34 cellular contexts compared by ENCODE assay signal in genomic region chr13:111065698-111066097, GRCh38.
"Had no signal": no experiment of that assay in that cellular context is flagged by ENCODE, and none has a peak within 500 bp of the region (broad histone marks: within the 10 kb centered on the region; RNA-seq: fewer than 3 reads in every experiment).

No MANE protein-coding gene starts in this region.

- H3K36me3 Mint-ChIP-seq: activated CD4-positive, alpha-beta memory T cell treated with anti-CD3 and anti-CD28 coated beads for 36 hours had no signal

- H3K27ac Mint-ChIP-seq: activated B cell treated with CpG ODN at 0.5 μM for 24 hours; activated CD4-positive, alpha-beta memory T cell treated with anti-CD3 and anti-CD28 coated beads for 36 hours; activated naive CD4-positive, alpha-beta T cell treated with anti-CD3 and anti-CD28 coated beads for 36 hours; activated T-helper 1 cell treated with anti-CD3 and anti-CD28 coated beads, Interleukin-12 subunit alpha, Interleukin-12 subunit beta, Interleukin-2, Interleukin-4 antibody, amounts not matched to agents 30 ng/mL and 10 ng/mL and 1 ng/mL, durations not matched to agents 14 hours and 24 hours and 36 hours had no signal

- DNase-seq: activated B cell treated with CpG ODN at 0.5 μM for 24 hours; activated CD4-positive, alpha-beta memory T cell treated with anti-CD3 and anti-CD28 coated beads for 36 hours; activated CD4-positive, alpha-beta T cell treated with anti-CD3 and anti-CD28 coated beads for 4 hours; activated CD4-positive, alpha-beta T cell treated with anti-CD3 and anti-CD28 coated beads, Interleukin-2, amount 50 U/mL, for 1 hour; activated CD4-positive, CD25-positive, alpha-beta regulatory T cell treated with anti-CD3 and anti-CD28 coated beads, Interleukin-2, amount 50 U/mL, for 72 hours; activated CD8-positive, alpha-beta memory T cell treated with anti-CD3 and anti-CD28 coated beads, Interleukin-2, amount 50 U/mL, for 4 hours; activated gamma-delta T cell treated with Interleukin-2 at 50 U/mL for 16 hours; activated naive CD4-positive, alpha-beta T cell treated with anti-CD3 and anti-CD28 coated beads for 36 hours; activated T-cell treated with anti-CD3 and anti-CD28 coated beads for 4 hours; activated T-cell treated with anti-CD3 and anti-CD28 coated beads, Interleukin-2, amount 50 U/mL, for 4 hours; body of pancreas; Karpas-422; KBM-7; NCI-H1105; NCI-H1417 treated with DMSO at 0.1 percent for 48 hours; NCI-H187 treated with DMSO at 0.1 percent for 48 hours; NCI-H2081; NCI-H2171 treated with DMSO at 0.1 percent for 48 hours; NCI-H226; NCI-H524 treated with DMSO at 0.1 percent for 48 hours; NCI-H748 treated with DMSO at 0.1 percent for 48 hours; NK-92 treated with Interleukin-12 subunit alpha and Interleukin-12 subunit beta, amount 100 ng/mL, for 24 hours; PC-3; Peyer's patch; RPMI8226; SW 1271; T-helper 1 cell; T-helper 2 cell; T-helper 9 cell had no signal

- H3K9me3 ChIP-seq: adrenal gland, body of pancreas, breast epithelium, Peyer's patch had no signal

- H3K4me1 ChIP-seq: breast epithelium had no signal

- H3K36me3 ChIP-seq: adrenal gland, breast epithelium, Peyer's patch had no signal

- H3K27ac ChIP-seq: body of pancreas, breast epithelium, VCaP had no signal

- H3K4me3 ChIP-seq: body of pancreas, breast epithelium, Peyer's patch had no signal

- H3K27me3 ChIP-seq: adrenal gland, body of pancreas, breast epithelium, Peyer's patch had no signal

- ATAC-seq: activated naive CD4-positive, alpha-beta T cell treated with anti-CD3 and anti-CD28 coated beads, Interleukin-2, amount 50 U/mL, for 72 hours; activated T-cell treated with anti-CD3 and anti-CD28 coated beads, Interleukin-2, amount 50 U/mL, for 4 hours; PC-3 had no signal
